ENCODE assay signal across 1 cellular context in the genomic region with DNA sequence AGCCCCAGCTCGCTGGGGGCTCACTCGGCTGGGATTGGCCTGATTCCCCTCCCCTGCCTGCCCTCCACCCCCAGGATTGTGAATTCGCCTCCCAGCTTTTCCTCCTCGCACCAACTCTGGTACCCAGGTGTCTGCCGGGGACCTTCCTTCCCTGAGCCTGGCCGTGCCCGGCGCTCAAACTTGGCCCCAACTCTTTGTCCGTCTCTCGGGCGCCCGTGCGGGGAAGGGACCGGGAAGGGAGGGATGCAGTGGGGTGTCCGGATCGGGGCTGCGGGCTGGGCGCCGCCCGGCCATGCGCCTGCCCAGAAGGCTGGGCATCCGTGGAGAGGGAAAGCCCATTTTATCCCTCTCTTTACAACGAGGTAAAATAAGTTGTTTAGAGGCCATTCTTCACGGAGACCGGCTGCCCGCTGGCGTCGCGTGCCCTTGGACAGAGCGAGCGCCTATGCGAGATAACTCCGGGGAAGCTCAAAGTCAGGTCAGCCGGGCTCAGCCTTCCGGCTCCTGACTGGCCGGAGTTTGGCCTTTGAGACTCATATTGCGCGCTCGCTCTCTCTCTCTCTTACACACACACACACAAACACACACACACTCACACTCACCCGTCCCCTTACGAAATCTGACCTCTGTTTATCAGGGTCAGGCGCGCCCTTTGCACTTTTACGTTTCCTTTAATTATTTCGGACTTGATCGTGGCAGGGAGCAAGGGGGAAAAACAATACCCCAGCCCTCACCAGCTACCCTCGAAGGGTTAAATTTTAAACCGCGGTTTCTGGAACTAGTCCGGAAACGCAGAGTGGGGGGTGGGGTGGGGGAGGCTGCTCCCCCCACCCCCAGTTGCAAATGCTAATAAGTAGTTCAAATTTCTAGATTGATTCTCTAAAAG.
TF ChIP-seq lines count a peak whose summit lies in the region.

No MANE protein-coding gene starts in this region.

TF ChIP-seq in SK-N-SH, 30 proteins besides CTCF, POLR2A, EP300 and RAD21 (continued from another document):
- no peak for TF ChIP-seq GABPA (IDR thresholded peaks at IDR 0.05; ENCODE audit: low read depth)
- no peak for TF ChIP-seq FOXJ3 (CRISPR knock-in tag; IDR thresholded peaks at IDR 0.05)
